Comparison of ENCODE assay signal across 8 cellular contexts in genomic region chr10:77643795-77644468, GRCh38. TPM values are rescaled to one million over a fixed set of nuclear protein-coding genes. Genes with fewer than 3 reads are reported as not detected.
DNase-seq lines count a peak whose midpoint lies in the region; ATAC-seq and TF ChIP-seq lines count a peak whose summit lies in the region.

No MANE protein-coding gene starts in this region.

- no peak overlapping the region for H3K4me3 ChIP-seq in NB4 (ENCODE audit: low read depth, low read length)
- H3K4me3 ChIP-seq in ascending aorta, result no peak overlapping the region

- TF ChIP-seq CTCF in NB4 (IDR thresholded peaks at IDR 0.05; ENCODE audit: low read depth, low read length) (peak; percentile 69), ascending aorta (IDR thresholded peaks at IDR 0.05) (peak in 2 of 3 experiments; percentile 9 to 52)

- DNase-seq in AG08395 (ENCODE audit: low spot score) (peak; percentile 61), GM03348 (ENCODE audit: low spot score) (peak; percentile 65), NB4 (ENCODE audit: low read depth) (peak; percentile 77), ascending aorta (ENCODE audit: low spot score in 2 of 2) (no peak), kidney glomerular epithelial cell (lab: John Stamatoyannopoulos, UW) (peak; percentile 38), caudate nucleus (lab: John Stamatoyannopoulos, UW) (no peak), cerebellar nuclear complex (lab: John Stamatoyannopoulos, UW) (no peak)

- H3K27me3 ChIP-seq in ascending aorta, result no peaks in the 10 kb centered on the region

- intact Hi-C loops in ascending aorta (cut with DNase I), result no loop called here

- ATAC-seq in HG02588 (IDR thresholded peaks at IDR 0.05; ENCODE audit: unreplicated experiment), result no peak

- TF ChIP-seq POLR2A in NB4 (IDR thresholded peaks at IDR 0.05; ENCODE audit: extremely low read depth, insufficient read length), result no peak

- H3K9me3 ChIP-seq in ascending aorta, result no peaks in the 10 kb centered on the region

- H3K36me3 ChIP-seq in ascending aorta, result no peaks in the 10 kb centered on the region

- no peak overlapping the region for H3K27ac ChIP-seq in ascending aorta
- H3K27ac ChIP-seq in caudate nucleus (ENCODE audit: low read depth, low read length), result no peak overlapping the region

- H3K4me1 ChIP-seq in ascending aorta, result peaks cover 9 to 24% of the 10 kb centered on the region in 2 donors

RNA-seq across cellular contexts. Expression of gene KCNMA1, which starts 6.3 kb away (rescaled TPM):
- 28.6 TPM for total RNA-seq in ascending aorta

Comparison
In these comparisons a context has a peak if more than half of its experiments do, and no peak if none do; other contexts are left out.
1. DNase-seq: peak in AG08395 (single experiment), GM03348 (single experiment), NB4 (single experiment) and kidney glomerular epithelial cell (single experiment); none in ascending aorta (0 of 2), caudate nucleus (0 of 61) and cerebellar nuclear complex (0 of 2).